Comparison of ENCODE assay signal across 16 cellular contexts in genomic region chr3:153855772-153856171, GRCh38.
A peak's percentile ranks its signal among the peaks of the same experiment; 100 is the strongest.
DNase-seq lines count a peak whose midpoint lies in the region; ATAC-seq, FAIRE-seq and TF ChIP-seq lines count a peak whose summit lies in the region.
"Had no signal": no experiment of that assay in that cellular context is flagged by ENCODE, and none has a peak within 500 bp of the region (broad histone marks: within the 10 kb centered on the region; RNA-seq: fewer than 3 reads in every experiment).

No MANE protein-coding gene starts in this region.

- H3K79me2 ChIP-seq in Loucy (ENCODE audit: insufficient read depth, low read length) = no peaks in the 10 kb centered on the region

- no peaks in the 10 kb centered on the region for H3K36me3 ChIP-seq in Loucy (ENCODE audit: insufficient read depth, low read length)
- no peaks in the 10 kb centered on the region for H3K36me3 ChIP-seq in tibial artery
- no peaks in the 10 kb centered on the region for H3K36me3 ChIP-seq in kidney (ENCODE audit: control insufficient read depth in 1 of 2, insufficient read depth in 2 of 2, low read length in 2 of 2)

- TF ChIP-seq CTCF in GM12873 (IDR thresholded peaks at IDR 0.05; ENCODE audit: insufficient read depth, low read depth, low read length, missing control alignments) (peak; percentile 23), Loucy (conservative IDR thresholded peaks at IDR 0.05; ENCODE audit: low read length) (peak; percentile 28; the same call in 1 of the 2 replicates), tibial artery (IDR thresholded peaks at IDR 0.05) (no peak), kidney (IDR thresholded peaks at IDR 0.05; ENCODE audit: borderline replicate concordance, extremely low read depth, insufficient read depth) (no peak)

- no peaks in the 10 kb centered on the region for H4K20me1 ChIP-seq in Loucy (ENCODE audit: insufficient read depth, low read length, poor library complexity, severe bottlenecking)

- H3K4me3 ChIP-seq in Loucy (ENCODE audit: low read length, poor library complexity, severe bottlenecking) (no peak overlapping the region), tibial artery (no peak overlapping the region), kidney (ENCODE audit: low read length in 2 of 2) (no peak overlapping the region)
- H3K4me3 ChIP-seq: psoas muscle had no signal

- no peak for FAIRE-seq in kidney (lab: Jason Lieb, UNC)

- H2AFZ ChIP-seq in Loucy (ENCODE audit: low read length) = no peak overlapping the region

- H3K9ac ChIP-seq in Loucy (ENCODE audit: low read depth, low read length, poor library complexity, severe bottlenecking) (no peak overlapping the region), kidney (ENCODE audit: low read length in 2 of 2) (no peak overlapping the region)

- ATAC-seq in GM19324 (IDR thresholded peaks at IDR 0.05; ENCODE audit: low FRiP score, unreplicated experiment) (peak; percentile 96), HG02678 (IDR thresholded peaks at IDR 0.05; ENCODE audit: unreplicated experiment) (peak; percentile 80)
- ATAC-seq: activated naive CD8-positive, alpha-beta T cell treated with anti-CD3 and anti-CD28 coated beads, Interleukin-2, amount 50 U/mL, for 24 hours; psoas muscle; Right ventricle myocardium inferior; stimulated activated effector memory CD8-positive, alpha-beta T cell treated with anti-CD3 and anti-CD28 coated beads, Interleukin-12 subunit alpha, Interleukin-12 subunit beta, amount 100 ng/mL, for 72 hours had no signal

- H3K4me2 ChIP-seq in Loucy (ENCODE audit: low read depth, low read length, poor library complexity, severe bottlenecking) = no peak overlapping the region

- peaks cover 4% of the 10 kb centered on the region for H3K4me1 ChIP-seq in Loucy (ENCODE audit: insufficient read depth, low read length, poor library complexity, severe bottlenecking)
- H3K4me1 ChIP-seq in tibial artery = no peaks in the 10 kb centered on the region
- H3K4me1 ChIP-seq in kidney (ENCODE audit: control insufficient read depth in 1 of 2, insufficient read depth in 1 of 2, low read depth in 1 of 2, low read length in 2 of 2) = no peaks in the 10 kb centered on the region
- H3K4me1 ChIP-seq: psoas muscle had no signal

- H3K27ac ChIP-seq in tibial artery (no peak overlapping the region), kidney (ENCODE audit: low read depth in 2 of 2, low read length in 2 of 2) (no peak overlapping the region)
- H3K27ac ChIP-seq: psoas muscle had no signal

- no peaks in the 10 kb centered on the region for H3K27me3 ChIP-seq in Loucy (ENCODE audit: insufficient read depth, low read length, poor library complexity, severe bottlenecking)
- H3K27me3 ChIP-seq in tibial artery = no peaks in the 10 kb centered on the region

- H3K9me2 ChIP-seq in Loucy (replicated peaks; ENCODE audit: low read depth, low read length) = no peaks in the 10 kb centered on the region

- no peaks in the 10 kb centered on the region for H3F3A ChIP-seq in Loucy (ENCODE audit: low read depth)

- no peak for DNase-seq in NCI-H1930 (lab: John Stamatoyannopoulos, UW)
- DNase-seq in kidney glomerular epithelial cell (lab: John Stamatoyannopoulos, UW) = no peak
- no peak for DNase-seq in tibial artery
- no peak for DNase-seq in kidney
- DNase-seq: activated naive CD8-positive, alpha-beta T cell treated with anti-CD3 and anti-CD28 coated beads, Interleukin-2, amount 50 U/mL, for 24 hours; DMS79 treated with DMSO at 0.1 percent for 48 hours; NCI-H1105 treated with DMSO at 0.1 percent for 48 hours; NCI-H524 treated with DMSO at 0.1 percent for 48 hours; psoas muscle; stimulated activated CD4-positive, alpha-beta T cell treated with anti-CD3 and anti-CD28 coated beads, Interleukin-1b, Interleukin-23, amount 100 ng/mL, for 48 hours had no signal

- intact Hi-C loops in tibial artery (cut with DNase I; ENCODE audit: low total_unique reads) = no loop called here
- intact Hi-C loops in kidney (cut with DNase I) = no loop called here

- H3K9me3 ChIP-seq in Loucy (ENCODE audit: insufficient read depth, low read depth, low read length) (no peaks in the 10 kb centered on the region), tibial artery (no peaks in the 10 kb centered on the region), kidney (ENCODE audit: control insufficient read depth in 1 of 2, low read length in 2 of 2) (no peaks in the 10 kb centered on the region)
- H3K9me3 ChIP-seq: psoas muscle had no signal

Comparison
In these comparisons a context has a peak if more than half of its experiments do, and no peak if none do; other contexts are left out.
1. CTCF ChIP-seq: peak in GM12873 (single experiment) and Loucy (single experiment); none in tibial artery (0 of 2) and kidney (single experiment).